16 cellular contexts compared by ENCODE assay signal in genomic region chr15:25852027-25852426, GRCh38. TPM values are rescaled to one million over a fixed set of nuclear protein-coding genes. Genes with fewer than 3 reads are reported as not detected.
DNase-seq lines count a peak whose midpoint lies in the region; ATAC-seq and TF ChIP-seq lines count a peak whose summit lies in the region.
"Had no signal": no experiment of that assay in that cellular context is flagged by ENCODE, and none has a peak within 500 bp of the region (broad histone marks: within the 10 kb centered on the region; RNA-seq: fewer than 3 reads in every experiment).

No MANE protein-coding gene starts in this region.

- H3K4me1 ChIP-seq in aorta (ENCODE audit: control insufficient read depth in 1 of 2, insufficient read depth in 2 of 2, low read length in 2 of 2), result peaks cover 0 to 10% of the 10 kb centered on the region in 2 donors

- peak overlapping the region; percentile 49 to 58 for H3K27ac ChIP-seq in aorta (ENCODE audit: low read depth in 1 of 2, low read length in 2 of 2)
- H3K27ac ChIP-seq: SK-N-MC, VCaP had no signal

- peak overlapping the region; percentile 100 for H3K27ac Mint-ChIP-seq in activated naive CD4-positive, alpha-beta T cell treated with anti-CD3 and anti-CD28 coated beads, Interleukin-2, amount 50 U/mL, for 24 hours
- H3K27ac Mint-ChIP-seq in activated naive CD8-positive, alpha-beta T cell treated with anti-CD3 and anti-CD28 coated beads for 36 hours, result peak overlapping the region; percentile 99
- H3K27ac Mint-ChIP-seq in natural killer cell, result peak overlapping the region; percentile 93 to 96

- H3K9me3 Mint-ChIP-seq in activated naive CD4-positive, alpha-beta T cell treated with anti-CD3 and anti-CD28 coated beads, Interleukin-2, amount 50 U/mL, for 24 hours, result no peaks in the 10 kb centered on the region
- H3K9me3 Mint-ChIP-seq in activated naive CD8-positive, alpha-beta T cell treated with anti-CD3 and anti-CD28 coated beads for 36 hours, result peaks cover 9% of the 10 kb centered on the region
- H3K9me3 Mint-ChIP-seq in natural killer cell, result no peaks in the 10 kb centered on the region

- intact Hi-C loops in natural killer cell (cut with micrococcal nuclease), result no loop called here
- intact Hi-C loops in aorta (cut with DNase I), result loop anchor here in 1 of 2 donors (10.0 kb wide), 1 partner anchor 137 kb away; no protein-coding TSS in a partner anchor
- intact Hi-C loops in posterior cingulate gyrus (cut with DNase I), result no loop called here

- no peaks in the 10 kb centered on the region for H3K27me3 ChIP-seq in aorta (ENCODE audit: control insufficient read depth in 1 of 2, insufficient read depth in 2 of 2, low read length in 1 of 2)

- no peaks in the 10 kb centered on the region for H3K36me3 ChIP-seq in aorta (ENCODE audit: control insufficient read depth in 1 of 2, insufficient read depth in 2 of 2, low read length in 1 of 2)

- H3K4me3 Mint-ChIP-seq in activated naive CD4-positive, alpha-beta T cell treated with anti-CD3 and anti-CD28 coated beads, Interleukin-2, amount 50 U/mL, for 24 hours, result peak overlapping the region; percentile 75
- H3K4me3 Mint-ChIP-seq in activated naive CD8-positive, alpha-beta T cell treated with anti-CD3 and anti-CD28 coated beads for 36 hours, result no peak overlapping the region
- peak overlapping the region; percentile 72 for H3K4me3 Mint-ChIP-seq in natural killer cell

- TF ChIP-seq CTCF in natural killer cell (IDR thresholded peaks at IDR 0.05), result no peak

- ATAC-seq in natural killer cell (no peak), aorta (ENCODE audit: low FRiP score) (no peak), HG02571 (IDR thresholded peaks at IDR 0.05; ENCODE audit: unreplicated experiment) (no peak)

- H3K4me1 Mint-ChIP-seq in activated naive CD4-positive, alpha-beta T cell treated with anti-CD3 and anti-CD28 coated beads, Interleukin-2, amount 50 U/mL, for 24 hours, result peaks cover 96% of the 10 kb centered on the region
- H3K4me1 Mint-ChIP-seq in activated naive CD8-positive, alpha-beta T cell treated with anti-CD3 and anti-CD28 coated beads for 36 hours, result peaks cover 86% of the 10 kb centered on the region
- H3K4me1 Mint-ChIP-seq in natural killer cell, result peaks cover 80 to 83% of the 10 kb centered on the region in 2 donors

- H3K4me3 ChIP-seq in aorta (ENCODE audit: low read length in 2 of 2), result no peak overlapping the region
- H3K4me3 ChIP-seq: SK-N-MC had no signal

- no peaks in the 10 kb centered on the region for H3K27me3 Mint-ChIP-seq in activated naive CD4-positive, alpha-beta T cell treated with anti-CD3 and anti-CD28 coated beads, Interleukin-2, amount 50 U/mL, for 24 hours
- H3K27me3 Mint-ChIP-seq in activated naive CD8-positive, alpha-beta T cell treated with anti-CD3 and anti-CD28 coated beads for 36 hours, result no peaks in the 10 kb centered on the region
- no peaks in the 10 kb centered on the region for H3K27me3 Mint-ChIP-seq in natural killer cell (ENCODE audit: low read depth in 2 of 2)

- H3K9me3 ChIP-seq in aorta (ENCODE audit: control insufficient read depth, low read length), result no peaks in the 10 kb centered on the region

- peaks cover 26% of the 10 kb centered on the region for H3K36me3 Mint-ChIP-seq in activated naive CD4-positive, alpha-beta T cell treated with anti-CD3 and anti-CD28 coated beads, Interleukin-2, amount 50 U/mL, for 24 hours
- H3K36me3 Mint-ChIP-seq in activated naive CD8-positive, alpha-beta T cell treated with anti-CD3 and anti-CD28 coated beads for 36 hours, result peaks cover 50% of the 10 kb centered on the region
- H3K36me3 Mint-ChIP-seq in natural killer cell, result peaks cover 11% of the 10 kb centered on the region

- no peak for DNase-seq in activated naive CD4-positive, alpha-beta T cell (lab: John Stamatoyannopoulos, UW)
- DNase-seq in activated naive CD8-positive, alpha-beta T cell treated with anti-CD3 and anti-CD28 coated beads for 36 hours, result no peak
- no peak for DNase-seq in natural killer cell
- no peak for DNase-seq in aorta
- DNase-seq in posterior cingulate gyrus, result no peak
- DNase-seq in H4 (ENCODE audit: low spot score), result no peak
- DNase-seq: activated CD8-positive, alpha-beta memory T cell treated with anti-CD3 and anti-CD28 coated beads, Interleukin-2, amount 50 U/mL, for 48 hours; DMS 273 treated with DMSO at 0.1 percent for 48 hours; NCI-H1694 treated with DMSO at 0.1 percent for 48 hours; NCI-H510A; stimulated activated CD4-positive, alpha-beta T cell treated with anti-CD3 and anti-CD28 coated beads, Interleukin-15, amount 100 ng/mL, for 24 hours; trophoblast cell had no signal

RNA-seq across cellular contexts. Expression of gene ATP10A, which starts 11.1 kb away (rescaled TPM):
- total RNA-seq in activated naive CD8-positive, alpha-beta T cell treated with anti-CD3 and anti-CD28 coated beads for 36 hours, result 10 to 100 TPM; 23.9 to 26.8 TPM
- total RNA-seq in natural killer cell (10 to 100 TPM; 50.1 to 67.0 (median 51.2) TPM), aorta (10 to 100 TPM; 19.9 to 55.0 TPM)
- 10 to 100 TPM in 1 of 2 donors, 1 to 10 TPM in 1; 3.6 to 24.4 TPM for polyA plus RNA-seq in aorta
- 1.3 and 2.4 TPM in 2 replicates for total RNA-seq in H4 (2014; rRNA removed; shearing (Covaris generic))
